In the genomic region with DNA sequence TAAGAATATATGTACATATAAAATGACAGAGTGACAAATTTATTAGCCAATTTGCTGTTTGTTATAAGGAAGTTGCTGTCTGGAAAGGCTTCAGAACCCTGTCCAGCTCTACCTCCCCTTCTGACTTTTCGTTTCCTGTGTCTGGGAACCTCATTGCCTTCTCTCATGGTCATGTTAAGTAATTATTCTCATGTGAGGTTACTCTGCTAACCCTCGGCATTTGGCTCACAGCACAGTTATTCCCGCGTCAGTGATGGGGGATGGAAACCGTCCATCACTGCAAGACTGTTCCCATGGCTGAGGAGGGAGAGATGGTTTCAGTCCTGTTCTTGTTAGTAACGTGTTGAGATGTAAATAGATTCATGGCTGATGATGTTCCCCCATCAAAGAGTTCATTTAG, we compare ENCODE assay signal across 16 cellular contexts. TPM values are rescaled to one million over a fixed set of nuclear protein-coding genes. Genes with fewer than 3 reads are reported as not detected.
DNase-seq lines count a peak whose midpoint lies in the region; ATAC-seq and TF ChIP-seq lines count a peak whose summit lies in the region.
"Had no signal": no experiment of that assay in that cellular context is flagged by ENCODE, and none has a peak within 500 bp of the region (broad histone marks: within the 10 kb centered on the region; RNA-seq: fewer than 3 reads in every experiment).

No MANE protein-coding gene starts in this region.

- peaks cover 0 to 6% of the 10 kb centered on the region in 2 experiments; a peak in 1 of 4 replicates for H3K4me1 Mint-ChIP-seq in H9

- no peak for ATAC-seq in HG03196 (IDR thresholded peaks at IDR 0.05; ENCODE audit: unreplicated experiment)
- ATAC-seq: activated CD8-positive, alpha-beta T cell treated with anti-CD3 and anti-CD28 coated beads for 36 hours; HCT116 had no signal

- H3K36me3 ChIP-seq in tibial artery: no peaks in the 10 kb centered on the region
- H3K36me3 ChIP-seq: prostate gland had no signal

- H3K9me3 Mint-ChIP-seq in H9: no peaks in the 10 kb centered on the region
- H3K9me3 Mint-ChIP-seq: activated CD8-positive, alpha-beta T cell treated with anti-CD3 and anti-CD28 coated beads for 36 hours had no signal

- no peak overlapping the region for H2AK5ac ChIP-seq in H9 (ENCODE audit: insufficient read length, low read length)

- H2BK12ac ChIP-seq in H9 (ENCODE audit: insufficient read length, low read depth, low read length): peak overlapping the region; percentile 82

- no peak overlapping the region; a peak in 1 of 7 replicates for H3K27ac Mint-ChIP-seq in H9
- H3K27ac Mint-ChIP-seq: activated CD8-positive, alpha-beta T cell treated with anti-CD3 and anti-CD28 coated beads for 36 hours had no signal

- no peak overlapping the region for H3K9ac ChIP-seq in H9 (ENCODE audit: extremely low read depth, insufficient read length, low read length)

- no peak overlapping the region for H2BK15ac ChIP-seq in H9 (ENCODE audit: low read depth, low read length)

- DNase-seq in H9 (no peak), cardiac fibroblast (ENCODE audit: low read depth in 2 of 2) (peak; percentile 86 to 88), left kidney (ENCODE audit: low read depth, low spot score) (peak; percentile 73), tibial artery (peak; percentile 45 to 87), NCI-H2107 (lab: John Stamatoyannopoulos, UW) (no peak), globus pallidus (ENCODE audit: low spot score) (no peak), head of caudate nucleus (no peak)
- DNase-seq: activated CD8-positive, alpha-beta T cell treated with anti-CD3 and anti-CD28 coated beads for 36 hours; activated gamma-delta T cell; hypothalamus; midbrain; substantia nigra had no signal

- H3K18ac ChIP-seq in H9 (ENCODE audit: insufficient read length, low read depth, low read length): no peak overlapping the region

- H3K36me3 Mint-ChIP-seq in H9 (ENCODE audit: insufficient read depth in 1 of 3, low read depth in 3 of 3): no peaks in the 10 kb centered on the region

- no peak overlapping the region for H3K4me3 ChIP-seq in cardiac fibroblast (replicated peaks in 1 of 2; ENCODE audit: low read depth in 2 of 2, low read length in 2 of 2)
- H3K4me3 ChIP-seq in tibial artery: peak overlapping the region in 1 of 2 donors; percentile 1
- H3K4me3 ChIP-seq: prostate gland had no signal

- no peaks in the 10 kb centered on the region for H3K79me2 ChIP-seq in H9 (ENCODE audit: insufficient read depth, low read length)

- no peak overlapping the region for H3K4me2 ChIP-seq in H9 (ENCODE audit: insufficient read depth, insufficient read length, low read length)

- H3K27ac ChIP-seq in H9 (ENCODE audit: insufficient read length, low read depth, low read length): no peak overlapping the region
- H3K27ac ChIP-seq in tibial artery: peak overlapping the region; percentile 56 to 60

- H3T11ph ChIP-seq in H9 (ENCODE audit: low read length): no peak overlapping the region

- H4K5ac ChIP-seq in H9 (ENCODE audit: insufficient read length, low read depth, low read length): no peak overlapping the region

- H3K9me3 ChIP-seq in H9 (ENCODE audit: control insufficient read depth, low read depth, low read length) (no peaks in the 10 kb centered on the region), tibial artery (no peaks in the 10 kb centered on the region)
- H3K9me3 ChIP-seq: prostate gland had no signal

- H2BK5ac ChIP-seq in H9 (ENCODE audit: insufficient read length, low read length): no peak overlapping the region

- no peaks in the 10 kb centered on the region for H3K79me1 ChIP-seq in H9 (ENCODE audit: insufficient read depth, low read depth, low read length, poor library complexity, severe bottlenecking)

- intact Hi-C loops in tibial artery (cut with DNase I; ENCODE audit: low total_unique reads): no loop called here
- intact Hi-C loops in head of caudate nucleus (cut with DNase I): no loop called here

- H3K27me3 ChIP-seq in H9 (ENCODE audit: insufficient read depth, low read length) (no peaks in the 10 kb centered on the region), tibial artery (no peaks in the 10 kb centered on the region)

- H3K4me1 ChIP-seq in H9 (ENCODE audit: insufficient read depth, low read length) (no peaks in the 10 kb centered on the region; the same call in 1 of the 2 replicates), tibial artery (peaks cover 0 to 57% (median 15%) of the 10 kb centered on the region in 4 donors)
- H3K4me1 ChIP-seq: prostate gland had no signal

- no peak overlapping the region for H4K91ac ChIP-seq in H9 (ENCODE audit: insufficient read length, low read depth, low read length)

- no peak overlapping the region for H3K23ac ChIP-seq in H9 (ENCODE audit: insufficient read length, low read depth, low read length)

- no peak overlapping the region for H3K4ac ChIP-seq in H9 (ENCODE audit: low read depth, low read length)

- H3K23me2 ChIP-seq in H9 (ENCODE audit: insufficient read length, low read depth, low read length, poor library complexity, severe bottlenecking): no peaks in the 10 kb centered on the region

- H4K8ac ChIP-seq in H9 (replicated peaks; ENCODE audit: insufficient read length, low read depth, low read length): no peak overlapping the region

- no peak overlapping the region for H3K56ac ChIP-seq in H9 (ENCODE audit: insufficient read length, low read depth, low read length)

- no peak overlapping the region for H2AFZ ChIP-seq in H9 (ENCODE audit: low read length)

- H3K4me3 Mint-ChIP-seq in H9: no peak overlapping the region
- H3K4me3 Mint-ChIP-seq: activated CD8-positive, alpha-beta T cell treated with anti-CD3 and anti-CD28 coated beads for 36 hours had no signal

- H2BK120ac ChIP-seq in H9 (ENCODE audit: low read depth, low read length, poor library complexity, severe bottlenecking): no peak overlapping the region

- WGBS in H9 (ENCODE audit: extremely low coverage, insufficient read length, low lambda C conversion rate): no CpG with 5 or more reads among the region's 6 CpGs

- TF ChIP-seq CTCF in H9 (conservative IDR thresholded peaks at IDR 0.05): no peak
- no peak for TF ChIP-seq CTCF in cardiac fibroblast (IDR thresholded peaks at IDR 0.05; ENCODE audit: low read depth, low read length)
- no peak for TF ChIP-seq CTCF in tibial artery (IDR thresholded peaks at IDR 0.05)

- H2BK20ac ChIP-seq in H9 (ENCODE audit: low read depth, low read length, poor library complexity, severe bottlenecking): no peak overlapping the region

- no peak overlapping the region; the same call in 1 of the 2 replicates for H3K14ac ChIP-seq in H9 (ENCODE audit: insufficient read depth, low read length)

- H4K20me1 ChIP-seq in H9 (ENCODE audit: control insufficient read depth, insufficient read depth, insufficient read length): no peaks in the 10 kb centered on the region

- H3K27me3 Mint-ChIP-seq in H9 (ENCODE audit: low read depth): no peaks in the 10 kb centered on the region

RNA-seq across cellular contexts. Expression of a gene that starts 11.9 kb away (rescaled TPM):
- total RNA-seq in H9 (2021): 0.75 and 1.6 TPM in 2 replicates
- total RNA-seq: activated CD8-positive, alpha-beta T cell treated with anti-CD3 and anti-CD28 coated beads for 36 hours; T-helper 2 cell treated with Interferon-gamma antibody and Interleukin-4, amounts not matched to agents 100 ng/mL and 5 ng/mL, for 36 hours had no signal

Comparison
In these comparisons a context has a peak if more than half of its experiments do, and no peak if none do; other contexts are left out.
1. DNase-seq: peak in cardiac fibroblast (2 of 2), left kidney (single experiment) and tibial artery (2 of 2); none in H9 (single experiment), NCI-H2107 (single experiment), globus pallidus (single experiment) and head of caudate nucleus (0 of 42).